ENCODE assay signal across 19 cellular contexts in genomic region chr6:169086020-169086419, GRCh38.
DNase-seq lines count a peak whose midpoint lies in the region; ATAC-seq and TF ChIP-seq lines count a peak whose summit lies in the region.
"Had no signal": no experiment of that assay in that cellular context is flagged by ENCODE, and none has a peak within 500 bp of the region (broad histone marks: within the 10 kb centered on the region; RNA-seq: fewer than 3 reads in every experiment).

No MANE protein-coding gene starts in this region.

- H3K27me3 Mint-ChIP-seq in MCF 10A (ENCODE audit: insufficient read depth, unreplicated experiment), result no peaks in the 10 kb centered on the region
- H3K27me3 Mint-ChIP-seq in chondrocyte (ENCODE audit: low read depth), result no peaks in the 10 kb centered on the region
- H3K27me3 Mint-ChIP-seq in nephron progenitor cell (ENCODE audit: low read depth, poor library complexity), result no peaks in the 10 kb centered on the region
- H3K27me3 Mint-ChIP-seq in activated CD4-positive, alpha-beta memory T cell treated with anti-CD3 and anti-CD28 coated beads for 36 hours, result no peaks in the 10 kb centered on the region

- H3K9me3 ChIP-seq in mammary epithelial cell (replicated peaks; ENCODE audit: insufficient read depth, low read length) (peaks cover 13% of the 10 kb centered on the region), lung (ENCODE audit: control insufficient read depth in 2 of 2, insufficient read depth in 1 of 2, low read length in 1 of 2) (peaks cover 0 to 5% of the 10 kb centered on the region in 2 donors), BE2C (peaks cover 4% of the 10 kb centered on the region), right lobe of liver (no peaks in the 10 kb centered on the region)

- H3K4me2 ChIP-seq in mammary epithelial cell (ENCODE audit: insufficient read depth, low read depth, low read length), result no peak overlapping the region

- no peak for TF ChIP-seq CTCF in mammary epithelial cell (conservative IDR thresholded peaks at IDR 0.05 in 1 of 2, IDR thresholded peaks at IDR 0.05 in 1 of 2; ENCODE audit: extremely low read depth in 1 of 2, insufficient read depth in 1 of 2, low read depth in 1 of 2, low read length in 2 of 2)
- TF ChIP-seq CTCF in MCF 10A (IDR thresholded peaks at IDR 0.05; ENCODE audit: unreplicated experiment), result no peak
- no peak for TF ChIP-seq CTCF in chondrocyte (IDR thresholded peaks at IDR 0.05)
- no peak for TF ChIP-seq CTCF in lung (IDR thresholded peaks at IDR 0.05; ENCODE audit: control extremely low read depth, extremely low read depth)
- TF ChIP-seq CTCF in BE2C (IDR thresholded peaks at IDR 0.05; ENCODE audit: low read depth, low read length), result no peak
- TF ChIP-seq CTCF in nephron progenitor cell (IDR thresholded peaks at IDR 0.05), result no peak
- TF ChIP-seq CTCF in right lobe of liver (IDR thresholded peaks at IDR 0.05), result no peak

- H3K27me3 ChIP-seq in mammary epithelial cell (ENCODE audit: insufficient read depth, low read length) (no peaks in the 10 kb centered on the region), lung (ENCODE audit: control insufficient read depth, insufficient read depth) (no peaks in the 10 kb centered on the region), BE2C (no peaks in the 10 kb centered on the region), right lobe of liver (no peaks in the 10 kb centered on the region)
- H3K27me3 ChIP-seq: Peyer's patch had no signal

- H3K36me3 Mint-ChIP-seq in MCF 10A (ENCODE audit: insufficient read depth, unreplicated experiment), result peaks cover 5% of the 10 kb centered on the region
- peaks cover 18% of the 10 kb centered on the region for H3K36me3 Mint-ChIP-seq in chondrocyte (ENCODE audit: low read depth)
- H3K36me3 Mint-ChIP-seq in nephron progenitor cell (ENCODE audit: low read depth), result peaks cover 11% of the 10 kb centered on the region
- H3K36me3 Mint-ChIP-seq in activated CD4-positive, alpha-beta memory T cell treated with anti-CD3 and anti-CD28 coated beads for 36 hours, result peaks cover 3% of the 10 kb centered on the region
- H3K36me3 Mint-ChIP-seq: CD14-positive monocyte had no signal

- intact Hi-C loops in mammary epithelial cell (cut with micrococcal nuclease) (no loop called here), MCF 10A (cut with micrococcal nuclease) (no loop called here), right lobe of liver (cut with DNase I) (no loop called here)
- intact Hi-C loops in activated CD4-positive, alpha-beta memory T cell treated with anti-CD3 and anti-CD28 coated beads for 36 hours (cut with micrococcal nuclease), result no loop called here

- CTCF ChIA-PET in mammary epithelial cell (lab: Charles Lee; ENCODE audit: low non-redundant PET), result no interaction called here
- CTCF ChIA-PET in MCF 10A (lab: Yijun Ruan, JAX), result no interaction called here
- CTCF ChIA-PET in activated CD4-positive, alpha-beta memory T cell treated with anti-CD3 and anti-CD28 coated beads for 36 hours (lab: Charles Lee), result no interaction called here

- H3K4me1 Mint-ChIP-seq in MCF 10A (ENCODE audit: insufficient read depth, unreplicated experiment) (no peaks in the 10 kb centered on the region), chondrocyte (ENCODE audit: low read depth) (peaks cover 50% of the 10 kb centered on the region), nephron progenitor cell (peaks cover 16% of the 10 kb centered on the region)
- no peaks in the 10 kb centered on the region for H3K4me1 Mint-ChIP-seq in activated CD4-positive, alpha-beta memory T cell treated with anti-CD3 and anti-CD28 coated beads for 36 hours (ENCODE audit: low read depth)
- H3K4me1 Mint-ChIP-seq: CD14-positive monocyte had no signal

- H3K27ac Mint-ChIP-seq in MCF 10A (ENCODE audit: low read depth, unreplicated experiment) (no peak overlapping the region), chondrocyte (ENCODE audit: unreplicated experiment) (peak overlapping the region; percentile 50), nephron progenitor cell (no peak overlapping the region)
- H3K27ac Mint-ChIP-seq in activated CD4-positive, alpha-beta memory T cell treated with anti-CD3 and anti-CD28 coated beads for 36 hours, result no peak overlapping the region
- H3K27ac Mint-ChIP-seq: CD14-positive monocyte had no signal

- no TSS peak for BruUV-seq in mammary epithelial cell (replicated peaks; lab: Mats Ljungman, UMichigan)
- BruUV-seq in MCF 10A (replicated peaks; lab: Mats Ljungman, UMichigan), result no TSS peak

- no peaks in the 10 kb centered on the region for H3K79me2 ChIP-seq in mammary epithelial cell (ENCODE audit: insufficient read depth, low read length)

- H3K9ac ChIP-seq in mammary epithelial cell (ENCODE audit: insufficient read depth, low read length), result no peak overlapping the region

- ATAC-seq in lung (ENCODE audit: insufficient read depth, low FRiP score) (no peak), right lobe of liver (no peak)
- ATAC-seq: GM12878, Right ventricle myocardium inferior had no signal

- no peak overlapping the region for H3K27ac ChIP-seq in mammary epithelial cell (ENCODE audit: insufficient read depth, low read depth, low read length)
- H3K27ac ChIP-seq in lung (ENCODE audit: low read depth in 1 of 2, low read length in 1 of 2), result no peak overlapping the region
- no peak overlapping the region for H3K27ac ChIP-seq in right lobe of liver
- H3K27ac ChIP-seq: 22Rv1, Peyer's patch had no signal

- H3K9me3 Mint-ChIP-seq in MCF 10A (ENCODE audit: unreplicated experiment), result peaks cover 16% of the 10 kb centered on the region
- H3K9me3 Mint-ChIP-seq in chondrocyte (ENCODE audit: low read depth), result peaks cover 31% of the 10 kb centered on the region
- H3K9me3 Mint-ChIP-seq in nephron progenitor cell, result peaks cover 23% of the 10 kb centered on the region
- peaks cover 14% of the 10 kb centered on the region for H3K9me3 Mint-ChIP-seq in activated CD4-positive, alpha-beta memory T cell treated with anti-CD3 and anti-CD28 coated beads for 36 hours

- no peak for TF ChIP-seq POLR2A in right lobe of liver (IDR thresholded peaks at IDR 0.05)

- H3K4me1 ChIP-seq in mammary epithelial cell (ENCODE audit: insufficient read depth, low read length) (no peaks in the 10 kb centered on the region), lung (ENCODE audit: control insufficient read depth in 2 of 2, insufficient read depth in 2 of 2, low read length in 2 of 2) (no peaks in the 10 kb centered on the region), BE2C (no peaks in the 10 kb centered on the region), right lobe of liver (no peaks in the 10 kb centered on the region)
- H3K4me1 ChIP-seq: Peyer's patch had no signal

- H2AFZ ChIP-seq in mammary epithelial cell (ENCODE audit: low read depth, low read length), result no peak overlapping the region

- in situ Hi-C loops in mammary epithelial cell (cut with MboI; ENCODE audit: low sequenced_read_pairs in 2 of 2), result no loop called here

- H3K36me3 ChIP-seq in mammary epithelial cell (ENCODE audit: insufficient read depth, low read length) (no peaks in the 10 kb centered on the region), lung (ENCODE audit: control insufficient read depth in 2 of 2, insufficient read depth in 2 of 2, low read length in 2 of 2) (no peaks in the 10 kb centered on the region), BE2C (no peaks in the 10 kb centered on the region), right lobe of liver (no peaks in the 10 kb centered on the region)
- H3K36me3 ChIP-seq: Peyer's patch had no signal

- 74% methylated on average over 10 of the region's 10 CpGs for WGBS in mammary epithelial cell (ENCODE audit: low coverage, missing lambda C conversion rate)
- 89 to 93% methylated on average over 10 of the region's 10 CpGs for WGBS in lung, 2 donors
- WGBS in right lobe of liver (ENCODE audit: insufficient coverage, low coverage, low lambda C conversion rate, missing lambda C conversion rate), result 80% methylated on average over 9 of the region's 10 CpGs

- H3K4me3 ChIP-seq in mammary epithelial cell (replicated peaks in 1 of 3; ENCODE audit: insufficient read depth in 1 of 3, low read depth in 2 of 3, low read length in 3 of 3) (no peak overlapping the region), lung (no peak overlapping the region), BE2C (ENCODE audit: low read depth, low read length) (no peak overlapping the region), right lobe of liver (no peak overlapping the region)
- H3K4me3 ChIP-seq: GM12878, Peyer's patch had no signal

- H3K4me3 Mint-ChIP-seq in MCF 10A (ENCODE audit: unreplicated experiment) (no peak overlapping the region), chondrocyte (ENCODE audit: unreplicated experiment) (no peak overlapping the region), nephron progenitor cell (no peak overlapping the region)
- H3K4me3 Mint-ChIP-seq in activated CD4-positive, alpha-beta memory T cell treated with anti-CD3 and anti-CD28 coated beads for 36 hours, result no peak overlapping the region
- H3K4me3 Mint-ChIP-seq: CD14-positive monocyte had no signal

- DNase-seq in mammary epithelial cell (peak; percentile 56), MCF 10A (ENCODE audit: unreplicated experiment) (no peak), chondrocyte (ENCODE audit: low spot score) (no peak), lung (ENCODE audit: low spot score) (peak; percentile 7), BE2C (no peak), nephron progenitor cell (no peak), right lobe of liver (no peak)
- DNase-seq in activated CD4-positive, alpha-beta memory T cell treated with anti-CD3 and anti-CD28 coated beads for 36 hours, result no peak
- DNase-seq: AML-193, DND-41, GF-D8, KBM-7, NCI-H1417 treated with DMSO at 0.1 percent for 48 hours, NCI-H1930, Peyer's patch had no signal

- POLR2A ChIA-PET in MCF 10A (lab: Yijun Ruan, JAX), result no interaction called here
- POLR2A ChIA-PET in activated CD4-positive, alpha-beta memory T cell treated with anti-CD3 and anti-CD28 coated beads for 36 hours (lab: Charles Lee), result no interaction called here

- dilution Hi-C loops in mammary epithelial cell (cut with HindIII; ENCODE audit: low sequenced_read_pairs), result no loop called here

- H4K20me1 ChIP-seq in mammary epithelial cell (ENCODE audit: insufficient read depth, low read length), result no peaks in the 10 kb centered on the region

Comparison
In these comparisons a context has a peak if more than half of its experiments do, and no peak if none do; other contexts are left out.
1. DNase-seq: peak in mammary epithelial cell (single experiment) and lung (single experiment); none in MCF 10A (single experiment), chondrocyte (single experiment), BE2C (single experiment), nephron progenitor cell (single experiment), right lobe of liver (0 of 3) and activated CD4-positive, alpha-beta memory T cell treated with anti-CD3 and anti-CD28 coated beads for 36 hours (single experiment).